Comparison of ENCODE assay signal across 1 cellular context in genomic region chr3:143972495-143973351, GRCh38.
TF ChIP-seq lines count a peak whose summit lies in the region.

No MANE protein-coding gene starts in this region.

TF ChIP-seq in HepG2, 621 proteins besides CTCF, POLR2A, EP300 and RAD21 (continued from another document and continues in another):
- TF ChIP-seq ZSCAN5A (CRISPR knock-in tag; IDR thresholded peaks at IDR 0.05; ENCODE audit: borderline replicate concordance) (no peak), IKZF5 (CRISPR knock-in tag; IDR thresholded peaks at IDR 0.05) (no peak; the same call in 1 of the 2 replicates), IKZF4 (CRISPR knock-in tag; IDR thresholded peaks at IDR 0.05; ENCODE audit: borderline replicate concordance, low read depth, not compliant biosample characterization) (no peak), ZNF362 (CRISPR knock-in tag; IDR thresholded peaks at IDR 0.05; ENCODE audit: borderline replicate concordance) (no peak), XRCC5 (optimal IDR thresholded peaks at IDR 0.05; ENCODE audit: low read length) (no peak), MAZ (IDR thresholded peaks at IDR 0.05; ENCODE audit: borderline replicate concordance, low read depth, low read length) (no peak), MAZ (CRISPR knock-in tag; IDR thresholded peaks at IDR 0.05; ENCODE audit: low read depth) (no peak; the same call in 1 of the 2 replicates), TCF12 (IDR thresholded peaks at IDR 0.05) (no peak), TCF12 (CRISPR knock-in tag; IDR thresholded peaks at IDR 0.05) (no peak), NFATC3 (CRISPR knock-in tag; IDR thresholded peaks at IDR 0.05) (no peak), RXRB (CRISPR knock-in tag; IDR thresholded peaks at IDR 0.05; ENCODE audit: borderline replicate concordance) (no peak), ZNF549 (CRISPR knock-in tag; IDR thresholded peaks at IDR 0.05) (no peak), REL (CRISPR knock-in tag; conservative IDR thresholded peaks at IDR 0.05) (no peak), ZFP1 (CRISPR knock-in tag; IDR thresholded peaks at IDR 0.05) (no peak), SMYD3 (CRISPR knock-in tag; IDR thresholded peaks at IDR 0.05) (no peak), POGZ (CRISPR knock-in tag; IDR thresholded peaks at IDR 0.05) (no peak), NBN (conservative IDR thresholded peaks at IDR 0.05) (no peak), CBX5 (CRISPR knock-in tag; IDR thresholded peaks at IDR 0.05; ENCODE audit: borderline replicate concordance) (no peak), KAT7 (CRISPR knock-in tag; IDR thresholded peaks at IDR 0.05; ENCODE audit: borderline replicate concordance) (no peak), RARG (CRISPR knock-in tag; IDR thresholded peaks at IDR 0.05; ENCODE audit: low read depth) (no peak), ZNF563 (CRISPR knock-in tag; IDR thresholded peaks at IDR 0.05) (no peak), ZEB1 (IDR thresholded peaks at IDR 0.05; ENCODE audit: insufficient replicate concordance, low read depth) (no peak), GLMP (CRISPR knock-in tag; IDR thresholded peaks at IDR 0.05; ENCODE audit: borderline replicate concordance) (no peak), ATF3 (CRISPR knock-in tag; IDR thresholded peaks at IDR 0.05) (no peak), NFIB (CRISPR knock-in tag; IDR thresholded peaks at IDR 0.05; ENCODE audit: borderline replicate concordance) (no peak), YEATS4 (CRISPR knock-in tag; IDR thresholded peaks at IDR 0.05; ENCODE audit: borderline replicate concordance) (peak; percentile 56; the same call in 1 of the 2 replicates), ZNF253 (CRISPR knock-in tag; IDR thresholded peaks at IDR 0.05; ENCODE audit: borderline replicate concordance) (no peak), ARHGAP35 (CRISPR knock-in tag; IDR thresholded peaks at IDR 0.05; ENCODE audit: borderline replicate concordance) (no peak), ZHX2 (IDR thresholded peaks at IDR 0.05; ENCODE audit: low read depth) (no peak), ZHX2 (CRISPR knock-in tag; IDR thresholded peaks at IDR 0.05; ENCODE audit: borderline replicate concordance) (no peak), CCDC6 (CRISPR knock-in tag; IDR thresholded peaks at IDR 0.05) (no peak), MEIS2 (CRISPR knock-in tag; IDR thresholded peaks at IDR 0.05) (0 out of 2 replicates have a peak, but pooled peaks have one; percentile 47), TEAD2 (CRISPR knock-in tag; IDR thresholded peaks at IDR 0.05) (no peak), PHB2 (IDR thresholded peaks at IDR 0.05; ENCODE audit: partially characterized antibody) (no peak), TOPORS (CRISPR knock-in tag; IDR thresholded peaks at IDR 0.05) (peak; percentile 59; the same call in 1 of the 2 replicates), REPIN1 (CRISPR knock-in tag; IDR thresholded peaks at IDR 0.05; ENCODE audit: borderline replicate concordance, low read depth) (no peak; the same call in 1 of the 2 replicates), GATAD2A (CRISPR knock-in tag; IDR thresholded peaks at IDR 0.05) (no peak), ASH2L (IDR thresholded peaks at IDR 0.05; ENCODE audit: insufficient read length, low read depth, low read length) (no peak), ISX (CRISPR knock-in tag; conservative IDR thresholded peaks at IDR 0.05) (no peak), U2AF1 (optimal IDR thresholded peaks at IDR 0.05; ENCODE audit: low read depth, low read length) (no peak), NR3C1 (CRISPR knock-in tag; IDR thresholded peaks at IDR 0.05) (no peak), ZFP37 (CRISPR knock-in tag; IDR thresholded peaks at IDR 0.05; ENCODE audit: borderline replicate concordance) (no peak), CCAR2 (optimal IDR thresholded peaks at IDR 0.05; ENCODE audit: low read depth, low read length) (no peak)
- TF ChIP-seq, protein P1, sequence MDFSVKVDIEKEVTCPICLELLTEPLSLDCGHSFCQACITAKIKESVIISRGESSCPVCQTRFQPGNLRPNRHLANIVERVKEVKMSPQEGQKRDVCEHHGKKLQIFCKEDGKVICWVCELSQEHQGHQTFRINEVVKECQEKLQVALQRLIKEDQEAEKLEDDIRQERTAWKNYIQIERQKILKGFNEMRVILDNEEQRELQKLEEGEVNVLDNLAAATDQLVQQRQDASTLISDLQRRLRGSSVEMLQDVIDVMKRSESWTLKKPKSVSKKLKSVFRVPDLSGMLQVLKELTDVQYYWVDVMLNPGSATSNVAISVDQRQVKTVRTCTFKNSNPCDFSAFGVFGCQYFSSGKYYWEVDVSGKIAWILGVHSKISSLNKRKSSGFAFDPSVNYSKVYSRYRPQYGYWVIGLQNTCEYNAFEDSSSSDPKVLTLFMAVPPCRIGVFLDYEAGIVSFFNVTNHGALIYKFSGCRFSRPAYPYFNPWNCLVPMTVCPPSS (IDR thresholded peaks at IDR 0.05): no peak
- TF ChIP-seq, protein P2, sequence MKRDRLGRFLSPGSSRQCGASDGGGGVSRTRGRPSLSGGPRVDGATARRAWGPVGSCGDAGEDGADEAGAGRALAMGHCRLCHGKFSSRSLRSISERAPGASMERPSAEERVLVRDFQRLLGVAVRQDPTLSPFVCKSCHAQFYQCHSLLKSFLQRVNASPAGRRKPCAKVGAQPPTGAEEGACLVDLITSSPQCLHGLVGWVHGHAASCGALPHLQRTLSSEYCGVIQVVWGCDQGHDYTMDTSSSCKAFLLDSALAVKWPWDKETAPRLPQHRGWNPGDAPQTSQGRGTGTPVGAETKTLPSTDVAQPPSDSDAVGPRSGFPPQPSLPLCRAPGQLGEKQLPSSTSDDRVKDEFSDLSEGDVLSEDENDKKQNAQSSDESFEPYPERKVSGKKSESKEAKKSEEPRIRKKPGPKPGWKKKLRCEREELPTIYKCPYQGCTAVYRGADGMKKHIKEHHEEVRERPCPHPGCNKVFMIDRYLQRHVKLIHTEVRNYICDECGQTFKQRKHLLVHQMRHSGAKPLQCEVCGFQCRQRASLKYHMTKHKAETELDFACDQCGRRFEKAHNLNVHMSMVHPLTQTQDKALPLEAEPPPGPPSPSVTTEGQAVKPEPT (CRISPR knock-in tag; IDR thresholded peaks at IDR 0.05; ENCODE audit: low read depth): no peak
- TF ChIP-seq, protein P3, sequence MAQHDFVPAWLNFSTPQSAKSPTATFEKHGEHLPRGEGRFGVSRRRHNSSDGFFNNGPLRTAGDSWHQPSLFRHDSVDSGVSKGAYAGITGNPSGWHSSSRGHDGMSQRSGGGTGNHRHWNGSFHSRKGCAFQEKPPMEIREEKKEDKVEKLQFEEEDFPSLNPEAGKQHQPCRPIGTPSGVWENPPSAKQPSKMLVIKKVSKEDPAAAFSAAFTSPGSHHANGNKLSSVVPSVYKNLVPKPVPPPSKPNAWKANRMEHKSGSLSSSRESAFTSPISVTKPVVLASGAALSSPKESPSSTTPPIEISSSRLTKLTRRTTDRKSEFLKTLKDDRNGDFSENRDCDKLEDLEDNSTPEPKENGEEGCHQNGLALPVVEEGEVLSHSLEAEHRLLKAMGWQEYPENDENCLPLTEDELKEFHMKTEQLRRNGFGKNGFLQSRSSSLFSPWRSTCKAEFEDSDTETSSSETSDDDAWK (CRISPR knock-in tag; IDR thresholded peaks at IDR 0.05): no peak
- TF ChIP-seq, protein P4, sequence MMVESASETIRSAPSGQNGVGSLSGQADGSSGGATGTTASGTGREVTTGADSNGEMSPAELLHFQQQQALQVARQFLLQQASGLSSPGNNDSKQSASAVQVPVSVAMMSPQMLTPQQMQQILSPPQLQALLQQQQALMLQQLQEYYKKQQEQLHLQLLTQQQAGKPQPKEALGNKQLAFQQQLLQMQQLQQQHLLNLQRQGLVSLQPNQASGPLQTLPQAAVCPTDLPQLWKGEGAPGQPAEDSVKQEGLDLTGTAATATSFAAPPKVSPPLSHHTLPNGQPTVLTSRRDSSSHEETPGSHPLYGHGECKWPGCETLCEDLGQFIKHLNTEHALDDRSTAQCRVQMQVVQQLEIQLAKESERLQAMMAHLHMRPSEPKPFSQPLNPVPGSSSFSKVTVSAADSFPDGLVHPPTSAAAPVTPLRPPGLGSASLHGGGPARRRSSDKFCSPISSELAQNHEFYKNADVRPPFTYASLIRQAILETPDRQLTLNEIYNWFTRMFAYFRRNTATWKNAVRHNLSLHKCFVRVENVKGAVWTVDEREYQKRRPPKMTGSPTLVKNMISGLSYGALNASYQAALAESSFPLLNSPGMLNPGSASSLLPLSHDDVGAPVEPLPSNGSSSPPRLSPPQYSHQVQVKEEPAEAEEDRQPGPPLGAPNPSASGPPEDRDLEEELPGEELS (CRISPR knock-in tag; IDR thresholded peaks at IDR 0.05): peak; percentile 19; the same call in 1 of the 2 replicates
- TF ChIP-seq, protein P5, sequence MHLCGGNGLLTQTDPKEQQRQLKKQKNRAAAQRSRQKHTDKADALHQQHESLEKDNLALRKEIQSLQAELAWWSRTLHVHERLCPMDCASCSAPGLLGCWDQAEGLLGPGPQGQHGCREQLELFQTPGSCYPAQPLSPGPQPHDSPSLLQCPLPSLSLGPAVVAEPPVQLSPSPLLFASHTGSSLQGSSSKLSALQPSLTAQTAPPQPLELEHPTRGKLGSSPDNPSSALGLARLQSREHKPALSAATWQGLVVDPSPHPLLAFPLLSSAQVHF (CRISPR knock-in tag; IDR thresholded peaks at IDR 0.05): no peak
- TF ChIP-seq, protein P6, sequence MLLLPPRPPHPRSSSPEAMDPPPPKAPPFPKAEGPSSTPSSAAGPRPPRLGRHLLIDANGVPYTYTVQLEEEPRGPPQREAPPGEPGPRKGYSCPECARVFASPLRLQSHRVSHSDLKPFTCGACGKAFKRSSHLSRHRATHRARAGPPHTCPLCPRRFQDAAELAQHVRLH (CRISPR knock-in tag; IDR thresholded peaks at IDR 0.05; ENCODE audit: borderline replicate concordance, low read depth): no peak
